Comparison of ENCODE assay signal across 14 cellular contexts in genomic region chr2:217827430-217828201, GRCh38.
DNase-seq lines count a peak whose midpoint lies in the region; ATAC-seq, FAIRE-seq and TF ChIP-seq lines count a peak whose summit lies in the region.
"Had no signal": no experiment of that assay in that cellular context is flagged by ENCODE, and none has a peak within 500 bp of the region (broad histone marks: within the 10 kb centered on the region; RNA-seq: fewer than 3 reads in every experiment).

No MANE protein-coding gene starts in this region.

- DNase-seq in HFFc6 (no peak), dermis blood vessel endothelial cell (peak; percentile 44), HepG2 (ENCODE audit: low spot score) (no peak), small intestine (peak; percentile 16), GM13976 (ENCODE audit: low spot score) (no peak), NCI-H1694 (lab: John Stamatoyannopoulos, UW) (no peak)
- DNase-seq in activated naive CD8-positive, alpha-beta T cell treated with anti-CD3 and anti-CD28 coated beads for 36 hours, result no peak
- DNase-seq: activated naive CD4-positive, alpha-beta T cell treated with Interleukin-2 at 50 U/mL for 16 hours; NCI-H1694 treated with DMSO at 0.1 percent for 48 hours; T-helper 1 cell had no signal

- H3K4me3 ChIP-seq in HepG2 (replicated peaks in 1 of 3; ENCODE audit: insufficient read depth in 1 of 3, low read depth in 2 of 3, low read length in 3 of 3) (no peak overlapping the region), small intestine (ENCODE audit: low read depth in 1 of 2, low read length in 2 of 2) (no peak overlapping the region)
- H3K4me3 ChIP-seq: BLaER1 treated with 17β-estradiol and CSF1 and Interleukin-3, amounts not matched to agents 10 nM and 100 nM; hepatocyte had no signal

- WGBS in HepG2 (ENCODE audit: low lambda C conversion rate), result 82% methylated on average over 13 of the region's 14 CpGs
- 46 to 51% (median 51%) methylated on average over 14 of the region's 14 CpGs for WGBS in small intestine, 3 donors

- no peak for TF ChIP-seq RAD21 in HepG2 (CRISPR knock-in tag; IDR thresholded peaks at IDR 0.05)

- BruUV-seq in HepG2 (replicated peaks; lab: Mats Ljungman, UMichigan), result no TSS peak

- no peaks in the 10 kb centered on the region for H3K79me2 ChIP-seq in HepG2 (ENCODE audit: insufficient read depth, low read length)
- H3K79me2 ChIP-seq: hepatocyte had no signal

- no peak overlapping the region for H3K4me2 ChIP-seq in HepG2 (ENCODE audit: low read depth, low read length)
- H3K4me2 ChIP-seq: hepatocyte had no signal

- no peaks in the 10 kb centered on the region for H3K9me3 Mint-ChIP-seq in HFFc6
- no peaks in the 10 kb centered on the region for H3K9me3 Mint-ChIP-seq in activated naive CD8-positive, alpha-beta T cell treated with anti-CD3 and anti-CD28 coated beads for 36 hours

- H3K9ac ChIP-seq in HepG2 (ENCODE audit: insufficient read depth, low read depth, low read length), result no peak overlapping the region

- intact Hi-C loops in HepG2 (cut with micrococcal nuclease; ENCODE audit: unreplicated experiment), result no loop called here

- H3K4me1 ChIP-seq in HepG2 (ENCODE audit: insufficient read depth, low read length), result no peaks in the 10 kb centered on the region
- no peaks in the 10 kb centered on the region for H3K4me1 ChIP-seq in small intestine (ENCODE audit: control insufficient read depth in 2 of 2, insufficient read depth in 1 of 2, low read depth in 1 of 2, low read length in 1 of 2)

- H3K9me3 ChIP-seq in HepG2 (ENCODE audit: low read length) (no peaks in the 10 kb centered on the region), small intestine (ENCODE audit: control insufficient read depth, low read depth) (no peaks in the 10 kb centered on the region)
- H3K9me3 ChIP-seq: BLaER1 treated with 17β-estradiol and CSF1 and Interleukin-3, amounts not matched to agents 10 nM and 100 nM had no signal

- H3K4me1 Mint-ChIP-seq in HFFc6 (ENCODE audit: low read depth), result peaks cover 5% of the 10 kb centered on the region
- H3K4me1 Mint-ChIP-seq in activated naive CD8-positive, alpha-beta T cell treated with anti-CD3 and anti-CD28 coated beads for 36 hours, result no peaks in the 10 kb centered on the region

- H3K27ac Mint-ChIP-seq in HFFc6, result peak overlapping the region; percentile 7; the same call in 1 of the 2 replicates
- H3K27ac Mint-ChIP-seq in activated naive CD8-positive, alpha-beta T cell treated with anti-CD3 and anti-CD28 coated beads for 36 hours, result no peak overlapping the region

- peaks cover 11% of the 10 kb centered on the region; the same call in 1 of the 2 replicates for H4K20me1 ChIP-seq in HepG2 (ENCODE audit: insufficient read depth, low read length)

- no peak overlapping the region for H3K27ac ChIP-seq in HepG2 (ENCODE audit: extremely low read length, insufficient read depth, low read length)
- H3K27ac ChIP-seq in small intestine (ENCODE audit: low read depth in 1 of 2, low read length in 1 of 2), result peak overlapping the region in 1 of 2 donors; percentile 34
- H3K27ac ChIP-seq: BLaER1 treated with 17β-estradiol and CSF1 and Interleukin-3, amounts not matched to agents 10 nM and 100 nM; hepatocyte had no signal

- CTCF ChIA-PET in HepG2 (lab: Yijun Ruan, JAX; ENCODE audit: low intra/inter-chr PET ratio, low total read pairs), result no interaction called here

- H3K27me3 Mint-ChIP-seq in HFFc6 (ENCODE audit: insufficient read depth), result peaks cover 14% of the 10 kb centered on the region
- no peaks in the 10 kb centered on the region for H3K27me3 Mint-ChIP-seq in activated naive CD8-positive, alpha-beta T cell treated with anti-CD3 and anti-CD28 coated beads for 36 hours

- ATAC-seq in HepG2, result no peak
- ATAC-seq in GM18517 (IDR thresholded peaks at IDR 0.05; ENCODE audit: unreplicated experiment), result no peak

- POLR2A ChIA-PET in HepG2 (lab: Yijun Ruan, JAX), result no interaction called here

- H3K36me3 ChIP-seq in HepG2 (replicated peaks in 1 of 2; ENCODE audit: control insufficient read depth in 1 of 2, insufficient read depth in 2 of 2, low read length in 2 of 2), result peaks cover 6 to 17% of the 10 kb centered on the region in 2 experiments; a peak in 4 of 5 replicates
- H3K36me3 ChIP-seq in small intestine (ENCODE audit: control insufficient read depth in 2 of 2, insufficient read depth in 2 of 2, low read length in 2 of 2), result peaks cover 0 to 4% of the 10 kb centered on the region in 2 donors

- H3K36me3 Mint-ChIP-seq in HFFc6 (ENCODE audit: low read depth), result peaks cover 22% of the 10 kb centered on the region
- no peaks in the 10 kb centered on the region for H3K36me3 Mint-ChIP-seq in activated naive CD8-positive, alpha-beta T cell treated with anti-CD3 and anti-CD28 coated beads for 36 hours

- no peak overlapping the region for H3K4me3 Mint-ChIP-seq in HFFc6
- no peak overlapping the region for H3K4me3 Mint-ChIP-seq in activated naive CD8-positive, alpha-beta T cell treated with anti-CD3 and anti-CD28 coated beads for 36 hours

- no peak overlapping the region for H2AFZ ChIP-seq in HepG2 (ENCODE audit: low read length)
- H2AFZ ChIP-seq: hepatocyte had no signal

- TF ChIP-seq EP300 in HepG2 (IDR thresholded peaks at IDR 0.05; ENCODE audit: low read depth in 2 of 2, low read length in 2 of 2) (no peak), HepG2 (CRISPR knock-in tag; IDR thresholded peaks at IDR 0.05; ENCODE audit: borderline replicate concordance) (no peak)

- no peak for TF ChIP-seq POLR2A in HepG2 (IDR thresholded peaks at IDR 0.05; ENCODE audit: insufficient read depth in 1 of 2, low read depth in 2 of 2, low read length in 2 of 2)

- no peak for TF ChIP-seq CTCF in HFFc6 (IDR thresholded peaks at IDR 0.05)
- no peak for TF ChIP-seq CTCF in HepG2 (CRISPR knock-in tag; IDR thresholded peaks at IDR 0.05)
- no peak for TF ChIP-seq CTCF in GM13976 (IDR thresholded peaks at IDR 0.05; ENCODE audit: borderline replicate concordance, control extremely low read depth, extremely low read depth, insufficient read depth, missing control alignments)

- FAIRE-seq in HepG2 (lab: Jason Lieb, UNC) (no peak), small intestine (lab: Jason Lieb, UNC) (no peak)
- FAIRE-seq: G401.6 had no signal

- in situ Hi-C loops in HepG2 (cut with HindIII; ENCODE audit: extremely low pct_ligation_motif_present, low pct_unique_long_range_greater_than_20kb), result no loop called here
- in situ Hi-C loops in GM13976 (cut with MboI; ENCODE audit: low sequenced_read_pairs, unreplicated experiment), result no loop called here

- H3K27me3 ChIP-seq in HepG2 (ENCODE audit: control insufficient read depth in 1 of 2, insufficient read depth in 2 of 2, low read length in 2 of 2) (no peaks in the 10 kb centered on the region), small intestine (ENCODE audit: control insufficient read depth in 2 of 2, insufficient read depth in 2 of 2, low read length in 2 of 2) (no peaks in the 10 kb centered on the region)
- H3K27me3 ChIP-seq: BLaER1 treated with 17β-estradiol and CSF1 and Interleukin-3, amounts not matched to agents 10 nM and 100 nM; hepatocyte had no signal

TF ChIP-seq in HepG2, 621 proteins besides CTCF, POLR2A, EP300 and RAD21:
- no peak for TF ChIP-seq AHDC1 (CRISPR knock-in tag; IDR thresholded peaks at IDR 0.05; ENCODE audit: borderline replicate concordance)
- no peak for TF ChIP-seq ZNF501 (CRISPR knock-in tag; IDR thresholded peaks at IDR 0.05)
- 0 out of 2 replicates have a peak, but pooled peaks have one; percentile 21 for TF ChIP-seq ZNF230 (CRISPR knock-in tag; IDR thresholded peaks at IDR 0.05)
- TF ChIP-seq AKAP8 (CRISPR knock-in tag; IDR thresholded peaks at IDR 0.05), result 0 out of 2 replicates have a peak, but pooled peaks have one; percentile 23
- no peak for TF ChIP-seq MTA3 (CRISPR knock-in tag; IDR thresholded peaks at IDR 0.05)

Comparison
In these comparisons a context has a peak if more than half of its experiments do, and no peak if none do; other contexts are left out.
1. DNase-seq: peak in dermis blood vessel endothelial cell (single experiment) and small intestine (single experiment); none in HFFc6 (single experiment), HepG2 (single experiment), GM13976 (single experiment), activated naive CD8-positive, alpha-beta T cell treated with anti-CD3 and anti-CD28 coated beads for 36 hours (single experiment) and NCI-H1694 (single experiment).